ENCODE assay signal across 1 cellular context in the genomic region with DNA sequence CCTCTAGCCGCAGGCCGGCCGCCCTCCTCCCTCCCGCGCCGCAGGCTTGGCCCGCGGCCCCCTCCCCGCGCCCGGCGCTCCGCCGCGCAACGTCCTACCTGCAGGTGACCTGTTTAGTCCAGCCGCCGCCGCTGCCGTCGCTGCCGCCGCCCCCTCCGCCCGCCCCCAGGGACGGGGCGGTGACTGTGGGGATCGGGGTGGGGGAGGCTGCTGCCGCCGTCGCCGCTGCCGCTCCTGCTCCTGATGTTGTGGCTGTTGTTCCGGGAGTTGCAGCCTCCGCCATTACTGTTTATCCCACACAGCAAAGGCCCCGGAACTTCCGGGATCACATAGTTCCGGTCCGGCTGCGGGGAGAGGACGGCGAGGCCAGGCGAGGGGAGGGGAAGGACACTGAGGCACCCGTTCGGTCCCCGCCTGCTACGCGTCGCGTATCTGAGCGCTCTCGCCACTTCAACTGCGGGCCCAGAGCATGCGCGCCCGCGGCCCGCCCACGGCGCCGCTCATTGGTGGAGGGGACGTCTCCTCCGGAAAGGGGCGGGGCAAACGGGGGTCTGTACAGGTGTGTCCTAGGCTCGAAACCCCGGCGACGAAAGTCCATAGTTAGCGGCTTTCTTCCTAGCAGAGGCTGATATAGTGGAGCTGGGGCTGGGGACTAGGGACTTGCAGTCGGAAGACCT.
TF ChIP-seq lines count a peak whose summit lies in the region.

A gene with protein sequence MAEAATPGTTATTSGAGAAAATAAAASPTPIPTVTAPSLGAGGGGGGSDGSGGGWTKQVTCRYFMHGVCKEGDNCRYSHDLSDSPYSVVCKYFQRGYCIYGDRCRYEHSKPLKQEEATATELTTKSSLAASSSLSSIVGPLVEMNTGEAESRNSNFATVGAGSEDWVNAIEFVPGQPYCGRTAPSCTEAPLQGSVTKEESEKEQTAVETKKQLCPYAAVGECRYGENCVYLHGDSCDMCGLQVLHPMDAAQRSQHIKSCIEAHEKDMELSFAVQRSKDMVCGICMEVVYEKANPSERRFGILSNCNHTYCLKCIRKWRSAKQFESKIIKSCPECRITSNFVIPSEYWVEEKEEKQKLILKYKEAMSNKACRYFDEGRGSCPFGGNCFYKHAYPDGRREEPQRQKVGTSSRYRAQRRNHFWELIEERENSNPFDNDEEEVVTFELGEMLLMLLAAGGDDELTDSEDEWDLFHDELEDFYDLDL (minus strand): TSS at position 444 of the 677 bp plus-strand sequence. CDS start 161 bp downstream, at position 283.

TF ChIP-seq in K562, 482 proteins besides CTCF, POLR2A, EP300 and RAD21 (continued from another document and continues in another):
- TF ChIP-seq, protein P1, sequence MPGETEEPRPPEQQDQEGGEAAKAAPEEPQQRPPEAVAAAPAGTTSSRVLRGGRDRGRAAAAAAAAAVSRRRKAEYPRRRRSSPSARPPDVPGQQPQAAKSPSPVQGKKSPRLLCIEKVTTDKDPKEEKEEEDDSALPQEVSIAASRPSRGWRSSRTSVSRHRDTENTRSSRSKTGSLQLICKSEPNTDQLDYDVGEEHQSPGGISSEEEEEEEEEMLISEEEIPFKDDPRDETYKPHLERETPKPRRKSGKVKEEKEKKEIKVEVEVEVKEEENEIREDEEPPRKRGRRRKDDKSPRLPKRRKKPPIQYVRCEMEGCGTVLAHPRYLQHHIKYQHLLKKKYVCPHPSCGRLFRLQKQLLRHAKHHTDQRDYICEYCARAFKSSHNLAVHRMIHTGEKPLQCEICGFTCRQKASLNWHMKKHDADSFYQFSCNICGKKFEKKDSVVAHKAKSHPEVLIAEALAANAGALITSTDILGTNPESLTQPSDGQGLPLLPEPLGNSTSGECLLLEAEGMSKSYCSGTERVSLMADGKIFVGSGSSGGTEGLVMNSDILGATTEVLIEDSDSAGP (CRISPR knock-in tag; IDR thresholded peaks at IDR 0.05): no peak
- TF ChIP-seq XRCC4 (IDR thresholded peaks at IDR 0.05; ENCODE audit: extremely low read depth, insufficient read depth, insufficient read length) (no peak), ZNF143 (CRISPR knock-in tag; IDR thresholded peaks at IDR 0.05) (no peak), ZNF589 (CRISPR knock-in tag; IDR thresholded peaks at IDR 0.05; ENCODE audit: low read depth) (no peak; the same call in 1 of the 2 replicates), MTF1 (CRISPR knock-in tag; IDR thresholded peaks at IDR 0.05; ENCODE audit: borderline replicate concordance) (no peak), ZNF165 (CRISPR knock-in tag; IDR thresholded peaks at IDR 0.05; ENCODE audit: borderline replicate concordance) (0 out of 2 replicates have a peak, but pooled peaks have one; percentile 5), KLF16 (IDR thresholded peaks at IDR 0.05) (no peak; the same call in 1 of the 2 replicates), ZNF436 (CRISPR knock-in tag; IDR thresholded peaks at IDR 0.05) (no peak), KLF10 (CRISPR knock-in tag; IDR thresholded peaks at IDR 0.05) (no peak), NFATC3 (IDR thresholded peaks at IDR 0.05) (no peak), PHB (CRISPR knock-in tag; IDR thresholded peaks at IDR 0.05) (no peak), ARID1B (IDR thresholded peaks at IDR 0.05) (no peak)
- TF ChIP-seq, protein P2, sequence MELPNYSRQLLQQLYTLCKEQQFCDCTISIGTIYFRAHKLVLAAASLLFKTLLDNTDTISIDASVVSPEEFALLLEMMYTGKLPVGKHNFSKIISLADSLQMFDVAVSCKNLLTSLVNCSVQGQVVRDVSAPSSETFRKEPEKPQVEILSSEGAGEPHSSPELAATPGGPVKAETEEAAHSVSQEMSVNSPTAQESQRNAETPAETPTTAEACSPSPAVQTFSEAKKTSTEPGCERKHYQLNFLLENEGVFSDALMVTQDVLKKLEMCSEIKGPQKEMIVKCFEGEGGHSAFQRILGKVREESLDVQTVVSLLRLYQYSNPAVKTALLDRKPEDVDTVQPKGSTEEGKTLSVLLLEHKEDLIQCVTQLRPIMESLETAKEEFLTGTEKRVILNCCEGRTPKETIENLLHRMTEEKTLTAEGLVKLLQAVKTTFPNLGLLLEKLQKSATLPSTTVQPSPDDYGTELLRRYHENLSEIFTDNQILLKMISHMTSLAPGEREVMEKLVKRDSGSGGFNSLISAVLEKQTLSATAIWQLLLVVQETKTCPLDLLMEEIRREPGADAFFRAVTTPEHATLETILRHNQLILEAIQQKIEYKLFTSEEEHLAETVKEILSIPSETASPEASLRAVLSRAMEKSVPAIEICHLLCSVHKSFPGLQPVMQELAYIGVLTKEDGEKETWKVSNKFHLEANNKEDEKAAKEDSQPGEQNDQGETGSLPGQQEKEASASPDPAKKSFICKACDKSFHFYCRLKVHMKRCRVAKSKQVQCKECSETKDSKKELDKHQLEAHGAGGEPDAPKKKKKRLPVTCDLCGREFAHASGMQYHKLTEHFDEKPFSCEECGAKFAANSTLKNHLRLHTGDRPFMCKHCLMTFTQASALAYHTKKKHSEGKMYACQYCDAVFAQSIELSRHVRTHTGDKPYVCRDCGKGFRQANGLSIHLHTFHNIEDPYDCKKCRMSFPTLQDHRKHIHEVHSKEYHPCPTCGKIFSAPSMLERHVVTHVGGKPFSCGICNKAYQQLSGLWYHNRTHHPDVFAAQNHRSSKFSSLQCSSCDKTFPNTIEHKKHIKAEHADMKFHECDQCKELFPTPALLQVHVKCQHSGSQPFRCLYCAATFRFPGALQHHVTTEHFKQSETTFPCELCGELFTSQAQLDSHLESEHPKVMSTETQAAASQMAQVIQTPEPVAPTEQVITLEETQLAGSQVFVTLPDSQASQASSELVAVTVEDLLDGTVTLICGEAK (IDR thresholded peaks at IDR 0.05): peak; percentile 97
- TF ChIP-seq, protein P2 (CRISPR knock-in tag; IDR thresholded peaks at IDR 0.05): no peak; the same call in 1 of the 2 replicates
- TF ChIP-seq, protein P3, sequence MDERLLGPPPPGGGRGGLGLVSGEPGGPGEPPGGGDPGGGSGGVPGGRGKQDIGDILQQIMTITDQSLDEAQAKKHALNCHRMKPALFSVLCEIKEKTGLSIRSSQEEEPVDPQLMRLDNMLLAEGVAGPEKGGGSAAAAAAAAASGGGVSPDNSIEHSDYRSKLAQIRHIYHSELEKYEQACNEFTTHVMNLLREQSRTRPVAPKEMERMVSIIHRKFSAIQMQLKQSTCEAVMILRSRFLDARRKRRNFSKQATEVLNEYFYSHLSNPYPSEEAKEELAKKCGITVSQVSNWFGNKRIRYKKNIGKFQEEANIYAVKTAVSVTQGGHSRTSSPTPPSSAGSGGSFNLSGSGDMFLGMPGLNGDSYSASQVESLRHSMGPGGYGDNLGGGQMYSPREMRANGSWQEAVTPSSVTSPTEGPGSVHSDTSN (CRISPR knock-in tag; IDR thresholded peaks at IDR 0.05; ENCODE audit: low read depth): no peak
- TF ChIP-seq, protein P3 (tag; conservative IDR thresholded peaks at IDR 0.05; ENCODE audit: low read depth): no peak
- TF ChIP-seq, protein P4, sequence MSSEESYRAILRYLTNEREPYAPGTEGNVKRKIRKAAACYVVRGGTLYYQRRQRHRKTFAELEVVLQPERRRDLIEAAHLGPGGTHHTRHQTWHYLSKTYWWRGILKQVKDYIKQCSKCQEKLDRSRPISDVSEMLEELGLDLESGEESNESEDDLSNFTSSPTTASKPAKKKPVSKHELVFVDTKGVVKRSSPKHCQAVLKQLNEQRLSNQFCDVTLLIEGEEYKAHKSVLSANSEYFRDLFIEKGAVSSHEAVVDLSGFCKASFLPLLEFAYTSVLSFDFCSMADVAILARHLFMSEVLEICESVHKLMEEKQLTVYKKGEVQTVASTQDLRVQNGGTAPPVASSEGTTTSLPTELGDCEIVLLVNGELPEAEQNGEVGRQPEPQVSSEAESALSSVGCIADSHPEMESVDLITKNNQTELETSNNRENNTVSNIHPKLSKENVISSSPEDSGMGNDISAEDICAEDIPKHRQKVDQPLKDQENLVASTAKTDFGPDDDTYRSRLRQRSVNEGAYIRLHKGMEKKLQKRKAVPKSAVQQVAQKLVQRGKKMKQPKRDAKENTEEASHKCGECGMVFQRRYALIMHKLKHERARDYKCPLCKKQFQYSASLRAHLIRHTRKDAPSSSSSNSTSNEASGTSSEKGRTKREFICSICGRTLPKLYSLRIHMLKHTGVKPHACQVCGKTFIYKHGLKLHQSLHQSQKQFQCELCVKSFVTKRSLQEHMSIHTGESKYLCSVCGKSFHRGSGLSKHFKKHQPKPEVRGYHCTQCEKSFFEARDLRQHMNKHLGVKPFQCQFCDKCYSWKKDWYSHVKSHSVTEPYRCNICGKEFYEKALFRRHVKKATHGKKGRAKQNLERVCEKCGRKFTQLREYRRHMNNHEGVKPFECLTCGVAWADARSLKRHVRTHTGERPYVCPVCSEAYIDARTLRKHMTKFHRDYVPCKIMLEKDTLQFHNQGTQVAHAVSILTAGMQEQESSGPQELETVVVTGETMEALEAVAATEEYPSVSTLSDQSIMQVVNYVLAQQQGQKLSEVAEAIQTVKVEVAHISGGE (CRISPR knock-in tag; IDR thresholded peaks at IDR 0.05): peak; percentile 83 to 98 (median 93); a peak in 5 of 6 replicates
- TF ChIP-seq, protein P5, sequence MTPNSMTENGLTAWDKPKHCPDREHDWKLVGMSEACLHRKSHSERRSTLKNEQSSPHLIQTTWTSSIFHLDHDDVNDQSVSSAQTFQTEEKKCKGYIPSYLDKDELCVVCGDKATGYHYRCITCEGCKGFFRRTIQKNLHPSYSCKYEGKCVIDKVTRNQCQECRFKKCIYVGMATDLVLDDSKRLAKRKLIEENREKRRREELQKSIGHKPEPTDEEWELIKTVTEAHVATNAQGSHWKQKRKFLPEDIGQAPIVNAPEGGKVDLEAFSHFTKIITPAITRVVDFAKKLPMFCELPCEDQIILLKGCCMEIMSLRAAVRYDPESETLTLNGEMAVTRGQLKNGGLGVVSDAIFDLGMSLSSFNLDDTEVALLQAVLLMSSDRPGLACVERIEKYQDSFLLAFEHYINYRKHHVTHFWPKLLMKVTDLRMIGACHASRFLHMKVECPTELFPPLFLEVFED (CRISPR knock-in tag; conservative IDR thresholded peaks at IDR 0.05): no peak
- TF ChIP-seq, protein P6, sequence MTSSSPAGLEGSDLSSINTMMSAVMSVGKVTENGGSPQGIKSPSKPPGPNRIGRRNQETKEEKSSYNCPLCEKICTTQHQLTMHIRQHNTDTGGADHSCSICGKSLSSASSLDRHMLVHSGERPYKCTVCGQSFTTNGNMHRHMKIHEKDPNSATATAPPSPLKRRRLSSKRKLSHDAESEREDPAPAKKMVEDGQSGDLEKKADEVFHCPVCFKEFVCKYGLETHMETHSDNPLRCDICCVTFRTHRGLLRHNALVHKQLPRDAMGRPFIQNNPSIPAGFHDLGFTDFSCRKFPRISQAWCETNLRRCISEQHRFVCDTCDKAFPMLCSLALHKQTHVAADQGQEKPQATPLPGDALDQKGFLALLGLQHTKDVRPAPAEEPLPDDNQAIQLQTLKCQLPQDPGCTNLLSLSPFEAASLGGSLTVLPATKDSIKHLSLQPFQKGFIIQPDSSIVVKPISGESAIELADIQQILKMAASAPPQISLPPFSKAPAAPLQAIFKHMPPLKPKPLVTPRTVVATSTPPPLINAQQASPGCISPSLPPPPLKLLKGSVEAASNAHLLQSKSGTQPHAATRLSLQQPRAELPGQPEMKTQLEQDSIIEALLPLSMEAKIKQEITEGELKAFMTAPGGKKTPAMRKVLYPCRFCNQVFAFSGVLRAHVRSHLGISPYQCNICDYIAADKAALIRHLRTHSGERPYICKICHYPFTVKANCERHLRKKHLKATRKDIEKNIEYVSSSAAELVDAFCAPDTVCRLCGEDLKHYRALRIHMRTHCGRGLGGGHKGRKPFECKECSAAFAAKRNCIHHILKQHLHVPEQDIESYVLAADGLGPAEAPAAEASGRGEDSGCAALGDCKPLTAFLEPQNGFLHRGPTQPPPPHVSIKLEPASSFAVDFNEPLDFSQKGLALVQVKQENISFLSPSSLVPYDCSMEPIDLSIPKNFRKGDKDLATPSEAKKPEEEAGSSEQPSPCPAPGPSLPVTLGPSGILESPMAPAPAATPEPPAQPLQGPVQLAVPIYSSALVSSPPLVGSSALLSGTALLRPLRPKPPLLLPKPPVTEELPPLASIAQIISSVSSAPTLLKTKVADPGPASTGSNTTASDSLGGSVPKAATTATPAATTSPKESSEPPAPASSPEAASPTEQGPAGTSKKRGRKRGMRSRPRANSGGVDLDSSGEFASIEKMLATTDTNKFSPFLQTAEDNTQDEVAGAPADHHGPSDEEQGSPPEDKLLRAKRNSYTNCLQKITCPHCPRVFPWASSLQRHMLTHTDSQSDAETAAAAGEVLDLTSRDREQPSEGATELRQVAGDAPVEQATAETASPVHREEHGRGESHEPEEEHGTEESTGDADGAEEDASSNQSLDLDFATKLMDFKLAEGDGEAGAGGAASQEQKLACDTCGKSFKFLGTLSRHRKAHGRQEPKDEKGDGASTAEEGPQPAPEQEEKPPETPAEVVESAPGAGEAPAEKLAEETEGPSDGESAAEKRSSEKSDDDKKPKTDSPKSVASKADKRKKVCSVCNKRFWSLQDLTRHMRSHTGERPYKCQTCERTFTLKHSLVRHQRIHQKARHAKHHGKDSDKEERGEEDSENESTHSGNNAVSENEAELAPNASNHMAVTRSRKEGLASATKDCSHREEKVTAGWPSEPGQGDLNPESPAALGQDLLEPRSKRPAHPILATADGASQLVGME (CRISPR knock-in tag; IDR thresholded peaks at IDR 0.05): peak; percentile 74; the same call in 1 of the 2 replicates
